In genomic region chr3:111831840-111832239, GRCh38 we compare ENCODE assay signal across 10 cellular contexts. TPM values are rescaled to one million over a fixed set of nuclear protein-coding genes. Genes with fewer than 3 reads are reported as not detected.
DNase-seq lines count a peak whose midpoint lies in the region; ATAC-seq, FAIRE-seq and TF ChIP-seq lines count a peak whose summit lies in the region.
"Had no signal": no experiment of that assay in that cellular context is flagged by ENCODE, and none has a peak within 500 bp of the region (broad histone marks: within the 10 kb centered on the region; RNA-seq: fewer than 3 reads in every experiment).

No MANE protein-coding gene starts in this region.

- FAIRE-seq in keratinocyte (lab: Jason Lieb, UNC) = peak; percentile 76

- H3K27me3 ChIP-seq in GM23248 (replicated peaks; ENCODE audit: insufficient read depth) = no peaks in the 10 kb centered on the region
- no peaks in the 10 kb centered on the region for H3K27me3 ChIP-seq in keratinocyte (ENCODE audit: control insufficient read depth, extremely low read depth, insufficient read depth, low read length)
- H3K27me3 ChIP-seq: thyroid gland had no signal

- no peaks in the 10 kb centered on the region for H3K27me3 Mint-ChIP-seq in T-helper 17 cell

- H3K4me1 Mint-ChIP-seq in T-helper 17 cell = peaks cover 13% of the 10 kb centered on the region

- dilution Hi-C loops in keratinocyte (cut with MboI; ENCODE audit: extremely low pct_ligation_motif_present, low sequenced_read_pairs) = no loop called here

- H3K79me2 ChIP-seq in GM23248 (ENCODE audit: insufficient read depth) (no peaks in the 10 kb centered on the region), keratinocyte (ENCODE audit: control insufficient read depth, insufficient read depth, low read length) (no peaks in the 10 kb centered on the region)

- no peak overlapping the region for H3K4me3 Mint-ChIP-seq in T-helper 17 cell

- H4K20me1 ChIP-seq in GM23248 (ENCODE audit: insufficient read depth) (no peaks in the 10 kb centered on the region), keratinocyte (ENCODE audit: control insufficient read depth, extremely low read depth, insufficient read depth, low read length) (no peaks in the 10 kb centered on the region)

- no peak for TF ChIP-seq CTCF in keratinocyte (optimal IDR thresholded peaks at IDR 0.05 in 1 of 3, IDR thresholded peaks at IDR 0.05 in 1 of 3, conservative IDR thresholded peaks at IDR 0.05 in 1 of 3; ENCODE audit: extremely low read depth in 1 of 3, insufficient read depth in 2 of 3, low read length in 3 of 3)

- H3F3A ChIP-seq in GM23248 (ENCODE audit: insufficient read depth) = no peaks in the 10 kb centered on the region

- H3K4me1 ChIP-seq in GM23248 (ENCODE audit: insufficient read depth) = no peaks in the 10 kb centered on the region
- H3K4me1 ChIP-seq in keratinocyte (ENCODE audit: control insufficient read depth, extremely low read depth, insufficient read depth, low read length) = peaks cover 5% of the 10 kb centered on the region
- H3K4me1 ChIP-seq: thyroid gland had no signal

- DNase-seq in ACHN (peak; percentile 22), GM23248 (peak; percentile 16), T-helper 17 cell (no peak), keratinocyte (ENCODE audit: low read depth, low spot score) (no peak), DMS 273 (lab: John Stamatoyannopoulos, UW; ENCODE audit: unreplicated experiment) (no peak), NCI-H446 treated with DMSO at 0.1 percent for 48 hours (lab: John Stamatoyannopoulos, UW) (no peak)
- DNase-seq in activated CD4-positive, CD25-positive, alpha-beta regulatory T cell treated with anti-CD3 and anti-CD28 coated beads, Interleukin-2, amount 50 U/mL, for 72 hours = no peak
- DNase-seq: NCI-H82, thyroid gland had no signal

- H3K36me3 Mint-ChIP-seq in T-helper 17 cell (ENCODE audit: low read depth) = no peaks in the 10 kb centered on the region

- H3K9me3 ChIP-seq in GM23248 (ENCODE audit: low read depth) = no peaks in the 10 kb centered on the region
- H3K9me3 ChIP-seq in T-helper 17 cell (ENCODE audit: control insufficient read depth, low read length, poor library complexity, severe bottlenecking) = no peaks in the 10 kb centered on the region
- H3K9me3 ChIP-seq in keratinocyte (ENCODE audit: control insufficient read depth, low read depth, low read length) = no peaks in the 10 kb centered on the region
- H3K9me3 ChIP-seq: thyroid gland had no signal

- no peaks in the 10 kb centered on the region for H3K9me2 ChIP-seq in GM23248 (ENCODE audit: insufficient read depth)

- no peaks in the 10 kb centered on the region for H3K9me1 ChIP-seq in keratinocyte (ENCODE audit: control insufficient read depth, extremely low read depth, insufficient read depth, low read length)

- ATAC-seq in T-helper 17 cell (peak; percentile 92), GM21717 (IDR thresholded peaks at IDR 0.05; ENCODE audit: unreplicated experiment) (no peak)

- in situ Hi-C loops in ACHN (cut with HindIII; ENCODE audit: low pct_ligation_motif_present, low pct_unique_long_range_greater_than_20kb, low sequenced_read_pairs) = no loop called here
- in situ Hi-C loops in GM23248 (cut with MboI) = no loop called here

- H3K36me3 ChIP-seq in GM23248 (ENCODE audit: low read depth) (no peaks in the 10 kb centered on the region), keratinocyte (ENCODE audit: control insufficient read depth in 2 of 2, extremely low read depth in 1 of 2, insufficient read depth in 2 of 2, low read length in 2 of 2) (no peaks in the 10 kb centered on the region)
- H3K36me3 ChIP-seq: thyroid gland had no signal

- no peak overlapping the region for H3K9ac ChIP-seq in GM23248
- no peak overlapping the region for H3K9ac ChIP-seq in keratinocyte (ENCODE audit: control insufficient read depth, extremely low read depth, insufficient read depth, low read length)

- H2AFZ ChIP-seq in GM23248 = no peak overlapping the region
- H2AFZ ChIP-seq in keratinocyte (ENCODE audit: control insufficient read depth, low read length) = peak overlapping the region; percentile 16

- H3K4me2 ChIP-seq in GM23248 (ENCODE audit: unreplicated experiment) = no peak overlapping the region
- H3K4me2 ChIP-seq in keratinocyte (ENCODE audit: control insufficient read depth, extremely low read depth, insufficient read depth, low read depth, low read length) = no peak overlapping the region

- H3K27ac Mint-ChIP-seq in T-helper 17 cell = no peak overlapping the region

- H3K27ac ChIP-seq in GM23248 = no peak overlapping the region
- no peak overlapping the region for H3K27ac ChIP-seq in keratinocyte (ENCODE audit: control insufficient read depth, insufficient read depth, low read length)
- H3K27ac ChIP-seq: thyroid gland had no signal

- H3K4me3 ChIP-seq in GM23248 = no peak overlapping the region
- no peak overlapping the region for H3K4me3 ChIP-seq in keratinocyte (ENCODE audit: control insufficient read depth in 2 of 3, extremely low read depth in 1 of 3, insufficient read depth in 2 of 3, low read depth in 1 of 3, low read length in 3 of 3)
- H3K4me3 ChIP-seq: thyroid gland had no signal

RNA-seq across cellular contexts. Expression of gene PHLDB2, which starts 27.2 kb away (rescaled TPM):
- 60.6 and 63.9 TPM in 2 replicates for total RNA-seq in GM23248 (2014; rRNA removed; shearing (Covaris generic))
- 53.3 and 55.6 TPM in 2 replicates for polyA plus RNA-seq in GM23248 (2016; fragmentation: Nextera tagmentation; extraction: Ambion mirVana)
- total RNA-seq in T-helper 17 cell = 10 to 100 TPM; 24.4 to 28.0 TPM
- polyA plus RNA-seq in keratinocyte = 74.2 to 150 TPM (median 108 TPM) in 3 replicates
- 155 TPM for polyA plus RNA-seq in keratinocyte (2011; ENCODE audit: low read depth)
- 50.9 and 92.7 TPM in 2 replicates for polyA plus RNA-seq in keratinocyte (2011; cell fraction: cytosol; rRNA removed)
- 274 and 308 TPM in 2 replicates for polyA plus RNA-seq in keratinocyte (2011; cell fraction: nucleus; rRNA removed)
- 82.5 and 87.2 TPM in 2 replicates for polyA plus RNA-seq in keratinocyte (2012; ENCODE audit: low replicate concordance)
- 123 to 447 TPM (median 330 TPM) in 3 replicates for polyA minus RNA-seq in keratinocyte
- polyA minus RNA-seq in keratinocyte (2011; cell fraction: cytosol; rRNA and poly(A)+ RNA removed) = 83.3 TPM
- 519 and 1,062 TPM in 2 replicates for polyA minus RNA-seq in keratinocyte (2011; cell fraction: nucleus; rRNA and poly(A)+ RNA removed)

Comparison
In these comparisons a context has a peak if more than half of its experiments do, and no peak if none do; other contexts are left out.
1. DNase-seq: peak in ACHN (single experiment) and GM23248 (single experiment); none in T-helper 17 cell (0 of 3), keratinocyte (single experiment), activated CD4-positive, CD25-positive, alpha-beta regulatory T cell treated with anti-CD3 and anti-CD28 coated beads, Interleukin-2, amount 50 U/mL, for 72 hours (single experiment), DMS 273 (single experiment) and NCI-H446 treated with DMSO at 0.1 percent for 48 hours (single experiment).